10 cellular contexts compared by ENCODE assay signal in genomic region chr21:42561742-42562141, GRCh38. TPM values are rescaled to one million over a fixed set of nuclear protein-coding genes. Genes with fewer than 3 reads are reported as not detected.
DNase-seq lines count a peak whose midpoint lies in the region; ATAC-seq and TF ChIP-seq lines count a peak whose summit lies in the region.
"Had no signal": no experiment of that assay in that cellular context is flagged by ENCODE, and none has a peak within 500 bp of the region (broad histone marks: within the 10 kb centered on the region; RNA-seq: fewer than 3 reads in every experiment).

No MANE protein-coding gene starts in this region.

- DNase-seq in GM10266 (ENCODE audit: extremely low spot score) (peak; percentile 66), NCI-H345 (lab: John Stamatoyannopoulos, UW) (peak; percentile 84), mesenteric fat pad (ENCODE audit: low spot score) (peak; percentile 62), ecto neural progenitor cell (ENCODE audit: low spot score) (no peak), NCI-H82 treated with DMSO at 0.1 percent for 48 hours (lab: John Stamatoyannopoulos, UW; ENCODE audit: unreplicated experiment) (no peak)
- DNase-seq: NCI-H82, testis had no signal

- TF ChIP-seq CTCF in GM10266 (IDR thresholded peaks at IDR 0.05; ENCODE audit: control insufficient read depth, insufficient read depth, low read depth, missing control alignments), result no peak

- ATAC-seq in GM21737 (IDR thresholded peaks at IDR 0.05; ENCODE audit: unreplicated experiment) (peak; percentile 52), HG03457 (IDR thresholded peaks at IDR 0.05; ENCODE audit: unreplicated experiment) (no peak), GM21390 (IDR thresholded peaks at IDR 0.05; ENCODE audit: unreplicated experiment) (no peak)

RNA-seq across cellular contexts. Expression of gene SLC37A1, which starts 48.1 kb away (rescaled TPM):
- 7.0 TPM for total RNA-seq in mesenteric fat pad

Comparison
In these comparisons a context has a peak if more than half of its experiments do, and no peak if none do; other contexts are left out.
1. DNase-seq: peak in GM10266 (single experiment), NCI-H345 (single experiment) and mesenteric fat pad (single experiment); none in ecto neural progenitor cell (single experiment) and NCI-H82 treated with DMSO at 0.1 percent for 48 hours (single experiment).